In genomic region chr1:29579821-29580425, GRCh38 we compare ENCODE assay signal across 11 cellular contexts.
DNase-seq lines count a peak whose midpoint lies in the region; TF ChIP-seq lines count a peak whose summit lies in the region.
"Had no signal": no experiment of that assay in that cellular context is flagged by ENCODE, and none has a peak within 500 bp of the region (broad histone marks: within the 10 kb centered on the region; RNA-seq: fewer than 3 reads in every experiment).

No MANE protein-coding gene starts in this region.

- H2AFZ ChIP-seq in neuronal stem cell (ENCODE audit: low read length), result no peak overlapping the region

- no peak overlapping the region for H2BK12ac ChIP-seq in neuronal stem cell (ENCODE audit: low read length)

- no peak overlapping the region for H3K14ac ChIP-seq in neuronal stem cell (ENCODE audit: low read length)

- CTCF ChIA-PET in A673 (lab: Charles Lee), result no interaction called here

- H3K9ac ChIP-seq in neuronal stem cell (ENCODE audit: low read depth, low read length, poor library complexity), result no peak overlapping the region

- no peak overlapping the region for H2AK5ac ChIP-seq in neuronal stem cell (ENCODE audit: low read depth, low read length)

- H3K4ac ChIP-seq in neuronal stem cell (ENCODE audit: low read length), result no peak overlapping the region

- no TSS peak for BruUV-seq in A673 (replicated peaks; lab: Mats Ljungman, UMichigan)

- no peak overlapping the region for H3K18ac ChIP-seq in neuronal stem cell (ENCODE audit: low read length)

- H3K27ac ChIP-seq in neuronal stem cell (replicated peaks; ENCODE audit: low read length), result no peak overlapping the region
- H3K27ac ChIP-seq in A673 (ENCODE audit: low read depth, low read length, poor library complexity, severe bottlenecking), result no peak overlapping the region

- no peak overlapping the region for H4K8ac ChIP-seq in neuronal stem cell (ENCODE audit: low read depth, low read length)

- H3K9me3 ChIP-seq in neuronal stem cell (replicated peaks in 1 of 2; ENCODE audit: control insufficient read depth in 2 of 2, insufficient read depth in 1 of 2, low read depth in 1 of 2, low read length in 2 of 2), result no peaks in the 10 kb centered on the region
- no peaks in the 10 kb centered on the region for H3K9me3 ChIP-seq in A673 (ENCODE audit: low read depth, low read length, poor library complexity, severe bottlenecking)
- H3K9me3 ChIP-seq: Caco-2 had no signal

- H3K36me3 ChIP-seq in neuronal stem cell (replicated peaks in 1 of 2; ENCODE audit: control insufficient read depth in 2 of 2, insufficient read depth in 2 of 2, low read length in 2 of 2) (no peaks in the 10 kb centered on the region), A673 (ENCODE audit: insufficient read depth, low read length, poor library complexity, severe bottlenecking) (no peaks in the 10 kb centered on the region)

- no peaks in the 10 kb centered on the region for H3K27me3 ChIP-seq in neuronal stem cell (ENCODE audit: control insufficient read depth in 3 of 3, insufficient read depth in 3 of 3, low read depth in 1 of 3, low read length in 3 of 3)
- peaks cover 21% of the 10 kb centered on the region for H3K27me3 ChIP-seq in A673 (replicated peaks; ENCODE audit: insufficient read depth, low read depth, low read length, poor library complexity)

- H4K91ac ChIP-seq in neuronal stem cell (ENCODE audit: low read depth, low read length, poor library complexity), result no peak overlapping the region

- H3K23ac ChIP-seq in neuronal stem cell (ENCODE audit: low read depth, low read length, poor library complexity), result peak overlapping the region; percentile 3

- intact Hi-C loops in A673 (cut with micrococcal nuclease; ENCODE audit: unreplicated experiment), result no loop called here

- H3K4me1 ChIP-seq in neuronal stem cell (ENCODE audit: control insufficient read depth in 2 of 2, insufficient read depth in 1 of 2, low read depth in 1 of 2, low read length in 2 of 2) (peaks cover 0 to 4% of the 10 kb centered on the region in 2 donors), A673 (ENCODE audit: insufficient read depth, low read length, poor library complexity, severe bottlenecking) (no peaks in the 10 kb centered on the region)
- H3K4me1 ChIP-seq: Caco-2 had no signal

- DNase-seq in Daoy (ENCODE audit: low read depth) (peak; percentile 45), NCI-H2171 (lab: John Stamatoyannopoulos, UW) (peak; percentile 11), dermis blood vessel endothelial cell (peak; percentile 19), neuronal stem cell (ENCODE audit: low spot score) (no peak), foreskin melanocyte (no peak), amygdala (lab: John Stamatoyannopoulos, UW) (no peak), A673 (ENCODE audit: low spot score) (no peak), SKM-1 (lab: John Stamatoyannopoulos, UW; ENCODE audit: unreplicated experiment) (no peak)
- DNase-seq: Caco-2, glutamatergic neuron, NCI-H345 had no signal

- no peaks in the 10 kb centered on the region for H3K79me1 ChIP-seq in neuronal stem cell (ENCODE audit: low read depth, low read length)

- no peak overlapping the region for H2BK15ac ChIP-seq in neuronal stem cell (ENCODE audit: low read length)

- no peak overlapping the region for H2BK120ac ChIP-seq in neuronal stem cell (ENCODE audit: low read depth, low read length)

- TF ChIP-seq CTCF in A673 (conservative IDR thresholded peaks at IDR 0.05; ENCODE audit: low read depth, low read length), result no peak

- H3K4me2 ChIP-seq in neuronal stem cell (ENCODE audit: insufficient read depth, low read length, poor library complexity, severe bottlenecking), result no peak overlapping the region

- no CpG with 5 or more reads among the region's 5 CpGs for WGBS in neuronal stem cell (ENCODE audit: extremely low coverage in 2 of 2, insufficient read length in 2 of 2, insufficient replicate concordance in 1 of 2), 2 donors

- POLR2A ChIA-PET in A673 (lab: Charles Lee; ENCODE audit: low non-redundant PET), result no interaction called here

- H2BK5ac ChIP-seq in neuronal stem cell (ENCODE audit: low read length), result no peak overlapping the region

- peak overlapping the region in 1 of 2 donors; percentile 42 for H3K4me3 ChIP-seq in neuronal stem cell (ENCODE audit: low read length in 2 of 2)
- H3K4me3 ChIP-seq in A673 (ENCODE audit: low read depth, low read length, poor library complexity, severe bottlenecking), result no peak overlapping the region

Comparison
In these comparisons a context has a peak if more than half of its experiments do, and no peak if none do; other contexts are left out.
1. DNase-seq: peak in Daoy (single experiment), NCI-H2171 (single experiment) and dermis blood vessel endothelial cell (single experiment); none in neuronal stem cell (single experiment), foreskin melanocyte (single experiment), amygdala (0 of 56), A673 (single experiment) and SKM-1 (single experiment).